In genomic region chrX:38117485-38117884, GRCh38 we compare ENCODE assay signal across 1 cellular context.
A peak's percentile ranks its signal among the peaks of the same experiment; 100 is the strongest.
TF ChIP-seq lines count a peak whose summit lies in the region.

No MANE protein-coding gene starts in this region.

TF ChIP-seq in liver, 16 proteins besides CTCF, POLR2A, EP300 and RAD21 (continued from another document):
- TF ChIP-seq ATF3 (IDR thresholded peaks at IDR 0.05) (peak; percentile 31), MAX (IDR thresholded peaks at IDR 0.05) (peak; percentile 19), ZBTB33 (IDR thresholded peaks at IDR 0.05) (no peak), FOXA2 (IDR thresholded peaks at IDR 0.05) (peak; percentile 42), RXRA (IDR thresholded peaks at IDR 0.05) (peak in 1 of 2 donors; percentile 57), NR2F2 (IDR thresholded peaks at IDR 0.05) (no peak)
